In genomic region chr18:72444756-72445155, GRCh38 we compare ENCODE assay signal across 16 cellular contexts.
DNase-seq lines count a peak whose midpoint lies in the region; ATAC-seq and TF ChIP-seq lines count a peak whose summit lies in the region.
"Had no signal": no experiment of that assay in that cellular context is flagged by ENCODE, and none has a peak within 500 bp of the region (broad histone marks: within the 10 kb centered on the region; RNA-seq: fewer than 3 reads in every experiment).

No MANE protein-coding gene starts in this region.

- CTCF ChIA-PET in WTC11 (lab: Charles Lee): no interaction called here

- H3K4me3 ChIP-seq in H7 (ENCODE audit: insufficient read depth, low read depth, low read length) (no peak overlapping the region), iPS DF 6.9 (ENCODE audit: low read length) (no peak overlapping the region)
- H3K4me3 ChIP-seq: BLaER1 had no signal

- peaks cover 82% of the 10 kb centered on the region for H3K27me3 ChIP-seq in H7 (ENCODE audit: control insufficient read depth, insufficient read depth, low read length)
- H3K27me3 ChIP-seq in iPS DF 6.9 (ENCODE audit: control insufficient read depth, insufficient read depth, low read length): peaks cover 51% of the 10 kb centered on the region
- H3K27me3 ChIP-seq: BLaER1 had no signal

- no peak overlapping the region for H3K27ac ChIP-seq in iPS DF 6.9 (ENCODE audit: low read length)
- H3K27ac ChIP-seq: BLaER1, HL-60 had no signal

- peaks cover 20% of the 10 kb centered on the region for H3K36me3 Mint-ChIP-seq in WTC11
- H3K36me3 Mint-ChIP-seq: CD14-positive monocyte; CD4-positive, alpha-beta memory T cell had no signal

- H3K9me3 Mint-ChIP-seq in WTC11: peaks cover 37% of the 10 kb centered on the region

- no peak for TF ChIP-seq CTCF in WTC11 (IDR thresholded peaks at IDR 0.05)

- peaks cover 5% of the 10 kb centered on the region; the same call in 1 of the 2 replicates for H3K4me1 Mint-ChIP-seq in WTC11
- H3K4me1 Mint-ChIP-seq: CD14-positive monocyte; CD4-positive, alpha-beta memory T cell had no signal

- H3K27me3 Mint-ChIP-seq in WTC11 (ENCODE audit: low read depth): peaks cover 100% of the 10 kb centered on the region
- H3K27me3 Mint-ChIP-seq: CD4-positive, alpha-beta memory T cell had no signal

- H3K4me3 Mint-ChIP-seq in WTC11: no peak overlapping the region
- H3K4me3 Mint-ChIP-seq: CD14-positive monocyte; CD4-positive, alpha-beta memory T cell; HFFc6 had no signal

- WGBS in iPS DF 6.9 (ENCODE audit: insufficient coverage, insufficient read length): no CpG with 5 or more reads among the region's 4 CpGs

- intact Hi-C loops in left ventricle myocardium superior (cut with micrococcal nuclease): no loop called here

- H3K36me3 ChIP-seq in H7 (replicated peaks; ENCODE audit: control insufficient read depth, insufficient read depth, low read length): no peaks in the 10 kb centered on the region
- H3K36me3 ChIP-seq in iPS DF 6.9 (ENCODE audit: control insufficient read depth, insufficient read depth, low read length): no peaks in the 10 kb centered on the region
- H3K36me3 ChIP-seq: BLaER1 had no signal

- H3K9me3 ChIP-seq in iPS DF 6.9 (ENCODE audit: control insufficient read depth, insufficient read depth, low read length): no peaks in the 10 kb centered on the region
- H3K9me3 ChIP-seq: BLaER1 had no signal

- POLR2A ChIA-PET in WTC11 (lab: Charles Lee): no interaction called here

- H3K27ac Mint-ChIP-seq in WTC11: no peak overlapping the region
- H3K27ac Mint-ChIP-seq: CD14-positive monocyte; CD4-positive, alpha-beta memory T cell; HFFc6 had no signal

- H3K4me1 ChIP-seq in iPS DF 6.9 (ENCODE audit: control insufficient read depth, insufficient read depth, low read length): no peaks in the 10 kb centered on the region
- H3K4me1 ChIP-seq: BLaER1 had no signal

- DNase-seq in H7 (peak; percentile 19), WTC11 (ENCODE audit: low spot score) (no peak), iPS DF 6.9 (ENCODE audit: low read depth, low spot score) (peak; percentile 35), retina (peak; percentile 41), left ventricle myocardium superior (no peak)
- DNase-seq in activated naive CD4-positive, alpha-beta T cell treated with Interleukin-2 at 50 U/mL for 16 hours: no peak
- DNase-seq: CD4-positive, alpha-beta memory T cell; DMS153; DMS79; GF-D8; HFFc6 had no signal

- ATAC-seq in WTC11 (peak; percentile 73), left ventricle myocardium superior (no peak), GM21515 (IDR thresholded peaks at IDR 0.05; ENCODE audit: unreplicated experiment) (no peak)
- ATAC-seq: HCT116 had no signal

TF ChIP-seq in WTC11, 78 proteins besides CTCF, POLR2A, EP300 and RAD21:
- TF ChIP-seq ERG (CRISPR knock-in tag; IDR thresholded peaks at IDR 0.05): no peak
- no peak for TF ChIP-seq USF2 (CRISPR knock-in tag; IDR thresholded peaks at IDR 0.05)
- TF ChIP-seq ZBTB43 (CRISPR knock-in tag; IDR thresholded peaks at IDR 0.05): no peak
- TF ChIP-seq SMAD3 (CRISPR knock-in tag; IDR thresholded peaks at IDR 0.05; ENCODE audit: borderline replicate concordance): no peak
- TF ChIP-seq ZNF232 (CRISPR knock-in tag; IDR thresholded peaks at IDR 0.05): no peak
- no peak for TF ChIP-seq ZNF281 (CRISPR knock-in tag; IDR thresholded peaks at IDR 0.05)

Comparison
In these comparisons a context has a peak if more than half of its experiments do, and no peak if none do; other contexts are left out.
1. DNase-seq: peak in H7 (single experiment), iPS DF 6.9 (single experiment) and retina (single experiment); none in WTC11 (single experiment), left ventricle myocardium superior (single experiment) and activated naive CD4-positive, alpha-beta T cell treated with Interleukin-2 at 50 U/mL for 16 hours (single experiment).